In genomic region chr4:103786014-103786413, GRCh38 we compare ENCODE assay signal across 8 cellular contexts.
DNase-seq lines count a peak whose midpoint lies in the region; ATAC-seq and TF ChIP-seq lines count a peak whose summit lies in the region.

No MANE protein-coding gene starts in this region.

- H3K4me1 ChIP-seq in DND-41 (ENCODE audit: insufficient read depth, low read length) (no peaks in the 10 kb centered on the region), PC-9 (replicated peaks; ENCODE audit: insufficient read depth) (no peaks in the 10 kb centered on the region), foreskin keratinocyte (no peaks in the 10 kb centered on the region), stomach (no peaks in the 10 kb centered on the region)

- H4K20me1 ChIP-seq in DND-41 (ENCODE audit: insufficient read depth, low read length) (no peaks in the 10 kb centered on the region), PC-9 (ENCODE audit: insufficient read depth) (no peaks in the 10 kb centered on the region)

- TF ChIP-seq EP300 in stomach (IDR thresholded peaks at IDR 0.05), result no peak

- H3K27ac ChIP-seq in DND-41 (ENCODE audit: low read length), result no peak overlapping the region
- no peak overlapping the region for H3K27ac ChIP-seq in PC-9
- no peak overlapping the region for H3K27ac ChIP-seq in foreskin keratinocyte
- H3K27ac ChIP-seq in stomach, result no peak overlapping the region

- POLR2A ChIA-PET in PC-9 (lab: Charles Lee; ENCODE audit: unreplicated experiment), result no interaction called here

- CTCF ChIA-PET in PC-9 (lab: Charles Lee), result no interaction called here

- no TSS peak for BruUV-seq in PC-9 (replicated peaks; lab: Mats Ljungman, UMichigan)

- TF ChIP-seq CTCF in DND-41 (IDR thresholded peaks at IDR 0.05; ENCODE audit: borderline replicate concordance, extremely low read depth, low read length, poor library complexity, severe bottlenecking), result peak; percentile 64
- TF ChIP-seq CTCF in PC-9 (conservative IDR thresholded peaks at IDR 0.05), result peak; percentile 66
- peak; percentile 59 for TF ChIP-seq CTCF in foreskin keratinocyte (conservative IDR thresholded peaks at IDR 0.05)
- TF ChIP-seq CTCF in stomach (IDR thresholded peaks at IDR 0.05), result peak in 2 of 7 experiments; percentile 17 to 30

- no peak for TF ChIP-seq POLR2A in stomach (IDR thresholded peaks at IDR 0.05)

- WGBS in stomach, 5 donors, result 74 to 91% (median 83%) methylated on average over 2 of the region's 2 CpGs

- H3K4me2 ChIP-seq in DND-41 (ENCODE audit: insufficient read depth, low read length) (no peak overlapping the region), PC-9 (no peak overlapping the region)

- no peaks in the 10 kb centered on the region for H3F3A ChIP-seq in PC-9 (ENCODE audit: insufficient read depth, low read depth)

- ATAC-seq in DND-41 (ENCODE audit: insufficient read depth, low read depth) (no peak; the same call in 2 of the 3 replicates), GM19328 (IDR thresholded peaks at IDR 0.05; ENCODE audit: unreplicated experiment) (peak; percentile 85), HG03280 (IDR thresholded peaks at IDR 0.05; ENCODE audit: unreplicated experiment) (peak; percentile 82), foreskin keratinocyte (peak; percentile 26), HG02970 (IDR thresholded peaks at IDR 0.05; ENCODE audit: low FRiP score, unreplicated experiment) (no peak)

- no peak overlapping the region for H3K4me3 ChIP-seq in DND-41 (ENCODE audit: low read depth in 1 of 2, low read length in 2 of 2)
- H3K4me3 ChIP-seq in PC-9, result no peak overlapping the region
- H3K4me3 ChIP-seq in stomach, result no peak overlapping the region

- no peak overlapping the region for H3K9ac ChIP-seq in DND-41 (ENCODE audit: low read depth, low read length)

- H3K36me3 ChIP-seq in DND-41 (ENCODE audit: insufficient read depth, low read length), result no peaks in the 10 kb centered on the region
- no peaks in the 10 kb centered on the region for H3K36me3 ChIP-seq in PC-9 (ENCODE audit: low read depth)
- H3K36me3 ChIP-seq in stomach, result no peaks in the 10 kb centered on the region

- intact Hi-C loops in PC-9 (cut with micrococcal nuclease; ENCODE audit: unreplicated experiment) (loop anchor here (5.0 kb wide), 1 partner anchor 584 kb away; no protein-coding TSS in a partner anchor), stomach (cut with DNase I; ENCODE audit: low total_unique reads) (loop anchor here (10.0 kb wide), 1 partner anchor 571 kb away; no protein-coding TSS in a partner anchor)

- H2AFZ ChIP-seq in DND-41 (ENCODE audit: low read depth, low read length) (no peak overlapping the region), PC-9 (no peak overlapping the region)

- H3K9me2 ChIP-seq in PC-9 (ENCODE audit: insufficient read depth), result no peaks in the 10 kb centered on the region

- peaks cover 3% of the 10 kb centered on the region for H3K9me3 ChIP-seq in DND-41 (ENCODE audit: insufficient read depth, low read length, severe bottlenecking)
- H3K9me3 ChIP-seq in PC-9 (ENCODE audit: insufficient read depth, low read depth), result no peaks in the 10 kb centered on the region
- H3K9me3 ChIP-seq in stomach, result peaks cover 0 to 23% (median 19%) of the 10 kb centered on the region in 4 donors

- no peaks in the 10 kb centered on the region for H3K79me2 ChIP-seq in DND-41 (ENCODE audit: insufficient read depth, low read length)
- no peaks in the 10 kb centered on the region for H3K79me2 ChIP-seq in PC-9 (ENCODE audit: low read depth)

- DNase-seq in DND-41 (no peak), PC-9 (peak; percentile 2 to 35), foreskin keratinocyte (no peak), stomach (no peak)
- no peak for DNase-seq in activated effector memory CD4-positive, alpha-beta T cell treated with Interleukin-2 at 50 U/mL for 16 hours

- no peaks in the 10 kb centered on the region for H3K27me3 ChIP-seq in DND-41 (ENCODE audit: insufficient read depth, low read length, poor library complexity)
- H3K27me3 ChIP-seq in PC-9 (ENCODE audit: insufficient read depth, low read depth), result no peaks in the 10 kb centered on the region
- H3K27me3 ChIP-seq in foreskin keratinocyte, result no peaks in the 10 kb centered on the region
- no peaks in the 10 kb centered on the region for H3K27me3 ChIP-seq in stomach

Comparison
In these comparisons a context has a peak if more than half of its experiments do, and no peak if none do; other contexts are left out.
1. ATAC-seq: peak in GM19328 (single experiment), HG03280 (single experiment) and foreskin keratinocyte (single experiment); none in DND-41 (single experiment) and HG02970 (single experiment).
2. DNase-seq: peak in PC-9 (2 of 2); none in DND-41 (single experiment), foreskin keratinocyte (0 of 2), activated effector memory CD4-positive, alpha-beta T cell treated with Interleukin-2 at 50 U/mL for 16 hours (single experiment) and stomach (single experiment).